1 cellular context compared by ENCODE assay signal in the genomic region with DNA sequence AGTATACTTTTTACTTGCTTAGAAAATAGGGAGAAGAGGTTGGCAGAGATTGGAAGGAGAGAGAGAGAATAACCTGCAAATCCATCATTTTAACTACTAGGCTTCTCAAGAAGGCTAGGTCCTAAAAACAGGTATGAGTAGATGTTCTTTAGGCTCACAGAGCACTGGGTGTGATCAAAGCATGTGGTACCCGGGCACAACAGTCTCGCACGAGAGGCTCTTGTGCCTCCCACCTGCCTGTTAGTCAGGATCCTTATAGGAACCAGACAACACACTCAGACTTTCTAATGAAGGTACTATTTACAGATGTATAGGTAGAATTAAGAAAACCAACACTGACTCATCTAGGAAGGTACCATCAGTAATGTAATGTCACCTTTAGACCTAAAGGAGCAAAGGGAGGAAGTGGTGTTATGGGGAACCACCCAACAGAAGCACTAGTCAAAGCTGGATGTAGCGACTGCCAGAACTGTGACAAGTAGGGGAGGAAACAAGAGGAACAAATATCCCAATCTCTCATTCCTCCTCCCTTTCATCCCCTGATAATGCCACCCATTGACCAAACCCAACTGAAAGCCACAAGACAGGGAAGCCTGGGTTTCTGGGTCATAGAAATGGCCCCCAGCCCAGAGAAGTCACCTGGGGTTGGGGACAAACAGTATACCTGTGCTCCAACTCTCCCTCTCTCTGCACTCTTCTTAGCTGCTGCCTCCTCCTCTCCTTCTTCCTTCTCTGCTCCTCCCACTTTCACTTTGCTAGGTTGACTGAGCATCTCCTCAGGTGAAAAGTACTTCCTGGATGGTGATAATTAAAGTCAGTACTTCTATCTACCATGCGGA.
TF ChIP-seq lines count a peak whose summit lies in the region.

No MANE protein-coding gene starts in this region.

TF ChIP-seq in H1, 55 proteins besides CTCF, POLR2A, EP300 and RAD21:
- TF ChIP-seq SRF (IDR thresholded peaks at IDR 0.05; ENCODE audit: low read depth, low read length) (no peak), KDM4A (IDR thresholded peaks at IDR 0.05; ENCODE audit: low read depth, low read length, severe bottlenecking) (no peak), JUND (IDR thresholded peaks at IDR 0.05; ENCODE audit: low read length) (no peak), HDAC2 (IDR thresholded peaks at IDR 0.05; ENCODE audit: borderline replicate concordance in 1 of 2, low read depth in 2 of 2, low read length in 2 of 2) (no peak), CHD2 (IDR thresholded peaks at IDR 0.05; ENCODE audit: low read length) (no peak)
- TF ChIP-seq, protein P1, sequence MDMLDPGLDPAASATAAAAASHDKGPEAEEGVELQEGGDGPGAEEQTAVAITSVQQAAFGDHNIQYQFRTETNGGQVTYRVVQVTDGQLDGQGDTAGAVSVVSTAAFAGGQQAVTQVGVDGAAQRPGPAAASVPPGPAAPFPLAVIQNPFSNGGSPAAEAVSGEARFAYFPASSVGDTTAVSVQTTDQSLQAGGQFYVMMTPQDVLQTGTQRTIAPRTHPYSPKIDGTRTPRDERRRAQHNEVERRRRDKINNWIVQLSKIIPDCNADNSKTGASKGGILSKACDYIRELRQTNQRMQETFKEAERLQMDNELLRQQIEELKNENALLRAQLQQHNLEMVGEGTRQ (IDR thresholded peaks at IDR 0.05; ENCODE audit: low read length), result no peak
- TF ChIP-seq, protein P2, sequence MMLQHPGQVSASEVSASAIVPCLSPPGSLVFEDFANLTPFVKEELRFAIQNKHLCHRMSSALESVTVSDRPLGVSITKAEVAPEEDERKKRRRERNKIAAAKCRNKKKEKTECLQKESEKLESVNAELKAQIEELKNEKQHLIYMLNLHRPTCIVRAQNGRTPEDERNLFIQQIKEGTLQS (IDR thresholded peaks at IDR 0.05; ENCODE audit: insufficient read depth, low read depth, low read length), result no peak
